11 cellular contexts compared by ENCODE assay signal in the genomic region with DNA sequence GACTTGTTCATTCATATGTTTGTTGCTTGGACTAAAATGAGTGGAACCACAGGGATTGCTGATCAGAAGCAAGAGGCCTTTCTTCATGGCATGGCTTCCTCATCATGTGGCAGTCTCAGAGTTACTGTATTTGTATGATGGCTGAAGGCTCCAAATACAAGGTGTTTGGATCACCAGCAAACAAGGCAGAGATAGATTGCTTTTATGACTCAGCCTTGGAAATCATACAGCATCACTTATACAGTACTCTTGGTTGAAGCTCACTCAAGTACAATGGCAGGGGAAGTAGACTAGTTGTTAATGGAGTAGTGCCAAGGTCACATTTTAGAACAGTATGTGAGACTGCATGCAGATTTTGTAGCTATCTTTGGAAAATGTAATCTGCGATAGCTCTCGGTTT. TPM values are rescaled to one million over a fixed set of nuclear protein-coding genes. Genes with fewer than 3 reads are reported as not detected.
DNase-seq lines count a peak whose midpoint lies in the region; ATAC-seq, FAIRE-seq and TF ChIP-seq lines count a peak whose summit lies in the region.
"Had no signal": no experiment of that assay in that cellular context is flagged by ENCODE, and none has a peak within 500 bp of the region (broad histone marks: within the 10 kb centered on the region; RNA-seq: fewer than 3 reads in every experiment).

No MANE protein-coding gene starts in this region.

- no peak overlapping the region for H3K4me2 ChIP-seq in GM23248 (ENCODE audit: unreplicated experiment)
- no peak overlapping the region for H3K4me2 ChIP-seq in keratinocyte (ENCODE audit: control insufficient read depth, extremely low read depth, insufficient read depth, low read depth, low read length)

- no peak overlapping the region for H3K9ac ChIP-seq in GM23248
- H3K9ac ChIP-seq in keratinocyte (ENCODE audit: control insufficient read depth, extremely low read depth, insufficient read depth, low read length): no peak overlapping the region

- H3K9me2 ChIP-seq in GM23248 (ENCODE audit: insufficient read depth): no peaks in the 10 kb centered on the region

- H3K79me2 ChIP-seq in GM23248 (ENCODE audit: insufficient read depth) (peaks cover 100% of the 10 kb centered on the region), keratinocyte (ENCODE audit: control insufficient read depth, insufficient read depth, low read length) (peaks cover 98% of the 10 kb centered on the region)

- H3K27me3 Mint-ChIP-seq in activated naive CD8-positive, alpha-beta T cell treated with anti-CD3 and anti-CD28 coated beads, Interleukin-2, amount 50 U/mL, for 24 hours: no peaks in the 10 kb centered on the region

- peak overlapping the region; percentile 57 for H3K27ac Mint-ChIP-seq in activated naive CD8-positive, alpha-beta T cell treated with anti-CD3 and anti-CD28 coated beads, Interleukin-2, amount 50 U/mL, for 24 hours

- H4K20me1 ChIP-seq in GM23248 (ENCODE audit: insufficient read depth): peaks cover 39% of the 10 kb centered on the region; the same call in 1 of the 2 replicates
- H4K20me1 ChIP-seq in keratinocyte (ENCODE audit: control insufficient read depth, extremely low read depth, insufficient read depth, low read length): peaks cover 27% of the 10 kb centered on the region

- no peak for TF ChIP-seq CTCF in keratinocyte (optimal IDR thresholded peaks at IDR 0.05 in 1 of 3, IDR thresholded peaks at IDR 0.05 in 1 of 3, conservative IDR thresholded peaks at IDR 0.05 in 1 of 3; ENCODE audit: extremely low read depth in 1 of 3, insufficient read depth in 2 of 3, low read length in 3 of 3)

- dilution Hi-C loops in keratinocyte (cut with MboI; ENCODE audit: extremely low pct_ligation_motif_present, low sequenced_read_pairs): no loop called here

- peak; percentile 12 for DNase-seq in AG08396 (ENCODE audit: low spot score)
- peak; percentile 40 for DNase-seq in GM23248
- DNase-seq in activated naive CD8-positive, alpha-beta T cell treated with anti-CD3 and anti-CD28 coated beads, Interleukin-2, amount 50 U/mL, for 24 hours: no peak
- DNase-seq in keratinocyte (ENCODE audit: low read depth, low spot score): no peak
- DNase-seq in NCI-H1092 (lab: John Stamatoyannopoulos, UW): no peak
- no peak for DNase-seq in GDM1 (lab: John Stamatoyannopoulos, UW)
- DNase-seq: endodermal cell, H7, nucleus accumbens had no signal

- peaks cover 33% of the 10 kb centered on the region for H3F3A ChIP-seq in GM23248 (ENCODE audit: insufficient read depth)

- H3K27me3 ChIP-seq in GM23248 (replicated peaks; ENCODE audit: insufficient read depth): no peaks in the 10 kb centered on the region
- H3K27me3 ChIP-seq in keratinocyte (ENCODE audit: control insufficient read depth, extremely low read depth, insufficient read depth, low read length): no peaks in the 10 kb centered on the region

- peak; percentile 64 for ATAC-seq in activated naive CD8-positive, alpha-beta T cell treated with anti-CD3 and anti-CD28 coated beads, Interleukin-2, amount 50 U/mL, for 24 hours
- no peak for ATAC-seq in GM21576 (IDR thresholded peaks at IDR 0.05; ENCODE audit: unreplicated experiment)
- ATAC-seq in GM19455 (IDR thresholded peaks at IDR 0.05; ENCODE audit: unreplicated experiment): no peak

- H2AFZ ChIP-seq in GM23248: no peak overlapping the region
- no peak overlapping the region for H2AFZ ChIP-seq in keratinocyte (ENCODE audit: control insufficient read depth, low read length)

- H3K4me3 ChIP-seq in GM23248 (no peak overlapping the region), keratinocyte (ENCODE audit: control insufficient read depth in 2 of 3, extremely low read depth in 1 of 3, insufficient read depth in 2 of 3, low read depth in 1 of 3, low read length in 3 of 3) (no peak overlapping the region)

- H3K36me3 ChIP-seq in GM23248 (ENCODE audit: low read depth) (peaks cover 20% of the 10 kb centered on the region), keratinocyte (ENCODE audit: control insufficient read depth in 2 of 2, extremely low read depth in 1 of 2, insufficient read depth in 2 of 2, low read length in 2 of 2) (peaks cover 7 to 11% of the 10 kb centered on the region in 2 experiments)

- H3K4me1 Mint-ChIP-seq in activated naive CD8-positive, alpha-beta T cell treated with anti-CD3 and anti-CD28 coated beads, Interleukin-2, amount 50 U/mL, for 24 hours: peaks cover 64% of the 10 kb centered on the region

- H3K4me1 ChIP-seq in GM23248 (ENCODE audit: insufficient read depth) (peaks cover 5% of the 10 kb centered on the region), keratinocyte (ENCODE audit: control insufficient read depth, extremely low read depth, insufficient read depth, low read length) (peaks cover 3% of the 10 kb centered on the region)

- H3K9me3 ChIP-seq in GM23248 (ENCODE audit: low read depth): no peaks in the 10 kb centered on the region
- no peaks in the 10 kb centered on the region for H3K9me3 ChIP-seq in keratinocyte (ENCODE audit: control insufficient read depth, low read depth, low read length)

- no peaks in the 10 kb centered on the region for H3K9me1 ChIP-seq in keratinocyte (ENCODE audit: control insufficient read depth, extremely low read depth, insufficient read depth, low read length)

- 84 to 85% methylated on average over 2 of the region's 2 CpGs for WGBS in GM23248 (ENCODE audit: low coverage in 1 of 2, low lambda C conversion rate in 2 of 2, missing lambda C conversion rate in 2 of 2), 2 experiments

- no peaks in the 10 kb centered on the region for H3K9me3 Mint-ChIP-seq in activated naive CD8-positive, alpha-beta T cell treated with anti-CD3 and anti-CD28 coated beads, Interleukin-2, amount 50 U/mL, for 24 hours
- H3K9me3 Mint-ChIP-seq: endodermal cell had no signal

- H3K4me3 Mint-ChIP-seq in activated naive CD8-positive, alpha-beta T cell treated with anti-CD3 and anti-CD28 coated beads, Interleukin-2, amount 50 U/mL, for 24 hours: no peak overlapping the region
- H3K4me3 Mint-ChIP-seq: endodermal cell had no signal

- H3K27ac ChIP-seq in GM23248: no peak overlapping the region
- H3K27ac ChIP-seq in keratinocyte (ENCODE audit: control insufficient read depth, insufficient read depth, low read length): no peak overlapping the region

- H3K36me3 Mint-ChIP-seq in activated naive CD8-positive, alpha-beta T cell treated with anti-CD3 and anti-CD28 coated beads, Interleukin-2, amount 50 U/mL, for 24 hours (ENCODE audit: low read depth): peaks cover 50% of the 10 kb centered on the region

- in situ Hi-C loops in GM23248 (cut with MboI): no loop called here

- FAIRE-seq in keratinocyte (lab: Jason Lieb, UNC): peak; percentile 60

RNA-seq across cellular contexts. Expression of a gene that starts 16.6 kb away (rescaled TPM):
- 176 and 181 TPM in 2 replicates for total RNA-seq in GM23248 (2014; rRNA removed; shearing (Covaris generic))
- polyA plus RNA-seq in GM23248 (2016; fragmentation: Nextera tagmentation; extraction: Ambion mirVana) (127 TPM in 2 replicates), keratinocyte (169 to 207 TPM (median 205 TPM) in 3 replicates)
- 163 TPM for polyA plus RNA-seq in keratinocyte (2011; ENCODE audit: low read depth)
- polyA plus RNA-seq in keratinocyte (2011; cell fraction: cytosol; rRNA removed): 133 and 239 TPM in 2 replicates
- 142 and 155 TPM in 2 replicates for polyA plus RNA-seq in keratinocyte (2011; cell fraction: nucleus; rRNA removed)
- polyA plus RNA-seq in keratinocyte (2012; ENCODE audit: low replicate concordance): 72.3 and 145 TPM in 2 replicates
- 307 to 454 TPM (median 367 TPM) in 3 replicates for polyA minus RNA-seq in keratinocyte
- 168 TPM for polyA minus RNA-seq in keratinocyte (2011; cell fraction: cytosol; rRNA and poly(A)+ RNA removed)
- polyA minus RNA-seq in keratinocyte (2011; cell fraction: nucleus; rRNA and poly(A)+ RNA removed): 127 and 176 TPM in 2 replicates

RNA-seq across cellular contexts. Expression of a gene that starts 37.3 kb away (rescaled TPM):
- total RNA-seq in GM23248 (2014; rRNA removed; shearing (Covaris generic)): 21.4 and 34.3 TPM in 2 replicates
- polyA plus RNA-seq in GM23248 (2016; fragmentation: Nextera tagmentation; extraction: Ambion mirVana) (24.0 and 27.5 TPM in 2 replicates), keratinocyte (36.1 to 44.0 TPM (median 42.1 TPM) in 3 replicates)
- polyA plus RNA-seq in keratinocyte (2011; ENCODE audit: low read depth): 199 TPM
- polyA plus RNA-seq in keratinocyte (2011; cell fraction: cytosol; rRNA removed): 23.8 and 24.8 TPM in 2 replicates
- 65.1 and 72.8 TPM in 2 replicates for polyA plus RNA-seq in keratinocyte (2011; cell fraction: nucleus; rRNA removed)
- polyA plus RNA-seq in keratinocyte (2012; ENCODE audit: low replicate concordance): 24.5 and 39.6 TPM in 2 replicates
- polyA minus RNA-seq in keratinocyte: 66.2 to 70.0 TPM (median 68.5 TPM) in 3 replicates
- 34.9 TPM for polyA minus RNA-seq in keratinocyte (2011; cell fraction: cytosol; rRNA and poly(A)+ RNA removed)
- polyA minus RNA-seq in keratinocyte (2011; cell fraction: nucleus; rRNA and poly(A)+ RNA removed): 47.1 and 73.1 TPM in 2 replicates

Comparison
In these comparisons a context has a peak if more than half of its experiments do, and no peak if none do; other contexts are left out.
1. DNase-seq: peak in AG08396 (single experiment) and GM23248 (single experiment); none in activated naive CD8-positive, alpha-beta T cell treated with anti-CD3 and anti-CD28 coated beads, Interleukin-2, amount 50 U/mL, for 24 hours (single experiment), keratinocyte (single experiment), NCI-H1092 (single experiment) and GDM1 (single experiment).